ENCODE assay signal across 8 cellular contexts in the genomic region with DNA sequence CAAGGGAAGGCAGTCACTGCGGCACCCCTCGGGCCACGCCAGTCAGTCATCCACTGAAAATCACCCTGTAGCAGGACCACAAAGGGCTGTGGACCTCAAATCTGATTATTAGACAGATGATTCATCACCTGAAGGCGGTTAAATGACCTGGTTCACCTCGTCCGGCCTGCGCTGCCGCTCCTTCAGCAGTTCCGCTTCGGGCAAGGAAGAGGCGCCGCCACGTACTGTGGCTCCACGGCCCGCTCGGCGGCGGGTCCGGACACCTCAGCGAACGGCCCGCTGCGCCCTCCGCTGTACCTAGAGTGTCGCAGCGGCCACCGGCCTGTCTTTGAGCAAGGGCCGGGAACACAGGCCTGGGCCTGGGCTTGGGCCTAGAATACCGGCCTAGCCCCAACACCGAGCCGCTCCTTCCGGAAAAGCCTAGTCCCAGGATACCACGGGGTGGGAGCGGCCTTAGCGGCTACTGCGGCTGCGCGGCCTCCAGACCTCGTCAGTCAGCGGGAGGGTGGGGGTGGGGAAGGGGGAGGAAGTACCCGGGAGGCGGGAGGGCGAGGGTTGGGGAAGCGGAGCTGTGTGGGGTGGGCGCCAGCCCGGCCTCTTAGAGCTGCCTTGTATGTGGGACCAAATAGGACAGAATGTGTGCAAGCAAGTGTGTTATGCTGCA. TPM values are rescaled to one million over a fixed set of nuclear protein-coding genes. Genes with fewer than 3 reads are reported as not detected.
A peak's percentile ranks its signal among the peaks of the same experiment; 100 is the strongest.
DNase-seq lines count a peak whose midpoint lies in the region; ATAC-seq and TF ChIP-seq lines count a peak whose summit lies in the region.

Gene KLHL9, minus strand, starts transcription at position 436 of the 664 bp plus-strand sequence. CDS start 545 bp downstream, outside the sequence.

- peak; percentile 16 for TF ChIP-seq CTCF in GM06990 (IDR thresholded peaks at IDR 0.05; ENCODE audit: insufficient read depth, low read length, poor library complexity, severe bottlenecking)
- TF ChIP-seq CTCF in HFF-Myc (IDR thresholded peaks at IDR 0.05; ENCODE audit: low read depth, low read length, missing control alignments), result no peak
- TF ChIP-seq CTCF in prostate gland (IDR thresholded peaks at IDR 0.05), result no peak

- H3K4me3 ChIP-seq in GM06990 (replicated peaks; ENCODE audit: low read depth, low read length) (peak within 1 kb of the TSS; percentile 92), HFF-Myc (replicated peaks; ENCODE audit: low read depth, low read length) (peak within 1 kb of the TSS; percentile 79), prostate gland (peak within 1 kb of the TSS; percentile 74 to 79)

- H3K4me1 ChIP-seq in prostate gland (replicated peaks), result peaks cover 8% of the 10 kb centered on the region

- peak; percentile 93 for DNase-seq in GM06990 (ENCODE audit: extremely low read depth, insufficient read length)
- DNase-seq in HFF-Myc (ENCODE audit: extremely low read depth, low read depth), result peak; percentile 66
- DNase-seq in NAMALWA (ENCODE audit: low spot score), result peak; percentile 80
- peak; percentile 19 to 50 for DNase-seq in SW 1271 (lab: John Stamatoyannopoulos, UW)
- peak; percentile 89 for DNase-seq in amniotic epithelial cell (ENCODE audit: low read depth)
- DNase-seq in left ventricle myocardium superior, result peak; percentile 96
- peak; percentile 91 for DNase-seq in prostate gland (ENCODE audit: low spot score)
- DNase-seq in ureter (ENCODE audit: low spot score), result peak; percentile 95

- no peaks in the 10 kb centered on the region for H3K27me3 ChIP-seq in GM06990 (replicated peaks; ENCODE audit: control insufficient read depth, insufficient read depth, low read length)
- H3K27me3 ChIP-seq in prostate gland (replicated peaks; ENCODE audit: insufficient read depth), result no peaks in the 10 kb centered on the region

- no peaks in the 10 kb centered on the region for H3K9me3 ChIP-seq in prostate gland

- H3K27ac ChIP-seq in prostate gland, result peak within 1 kb of the TSS; percentile 95 to 96

- under 1% methylated on average over 46 of the region's 46 CpGs for WGBS in prostate gland

- TF ChIP-seq POLR2A in prostate gland (IDR thresholded peaks at IDR 0.05), result peak; percentile 62

- intact Hi-C loops in left ventricle myocardium superior (cut with micrococcal nuclease) (no loop called here), prostate gland (cut with DNase I) (loop anchor here (5.0 to 10.0 kb wide), 2 partner anchors 467 to 670 kb away; partner anchors contain the start of genes CDKN2B and MTAP)

- ATAC-seq in left ventricle myocardium superior, result peak; percentile 100

- H3K36me3 ChIP-seq in GM06990 (ENCODE audit: control insufficient read depth, insufficient read depth, low read length) (peaks cover 2% of the 10 kb centered on the region), prostate gland (no peaks in the 10 kb centered on the region)

RNA-seq across cellular contexts. Expression of gene KLHL9, which starts in this region (rescaled TPM):
- total RNA-seq in left ventricle myocardium superior (11.2 TPM), prostate gland (10 to 100 TPM; 21.4 to 31.4 TPM), ureter (27.8 TPM)

Comparison
In these comparisons a context has a peak if more than half of its experiments do, and no peak if none do; other contexts are left out.
1. Peak in every context shown above with its lines: DNase-seq, ATAC-seq, H3K4me3 ChIP-seq and H3K27ac ChIP-seq.
2. DNase-seq: peak in every context shown above with its lines; median percentile 96 in left ventricle myocardium superior; 95 in ureter; 93 in GM06990; 91 in prostate gland; 89 in amniotic epithelial cell; 80 in NAMALWA; 66 in HFF-Myc; 34 in SW 1271.